ENCODE assay signal across 11 cellular contexts in genomic region chr2:197073701-197074433, GRCh38.
DNase-seq lines count a peak whose midpoint lies in the region; ATAC-seq and TF ChIP-seq lines count a peak whose summit lies in the region.
"Had no signal": no experiment of that assay in that cellular context is flagged by ENCODE, and none has a peak within 500 bp of the region (broad histone marks: within the 10 kb centered on the region; RNA-seq: fewer than 3 reads in every experiment).

No MANE protein-coding gene starts in this region.

- no peak for DNase-seq in activated CD4-positive, alpha-beta T cell treated with anti-CD3 and anti-CD28 coated beads for 36 hours
- DNase-seq in activated CD4-positive, alpha-beta T cell treated with anti-CD3 and anti-CD28 coated beads, Interleukin-2, amount 50 U/mL, for 4 hours = no peak
- DNase-seq in astrocyte of the cerebellum (ENCODE audit: low read depth) (peak; percentile 61), hypothalamus (lab: John Stamatoyannopoulos, UW) (peak in 47 of 51 donors; percentile 19 to 95 (median 75)), lower lobe of right lung (no peak), colonic mucosa (no peak), prostate gland (ENCODE audit: low spot score) (no peak)
- DNase-seq: 8988T, upper lobe of right lung had no signal

- H3K4me3 ChIP-seq in astrocyte of the cerebellum (ENCODE audit: low read depth, low read length) = no peak overlapping the region
- no peak overlapping the region for H3K4me3 ChIP-seq in lower lobe of right lung
- H3K4me3 ChIP-seq in colonic mucosa = no peak overlapping the region
- H3K4me3 ChIP-seq in prostate gland = no peak overlapping the region
- H3K4me3 ChIP-seq: upper lobe of right lung had no signal

- no peaks in the 10 kb centered on the region for H3K9me3 ChIP-seq in lower lobe of right lung
- H3K9me3 ChIP-seq in colonic mucosa = no peaks in the 10 kb centered on the region
- H3K9me3 ChIP-seq in prostate gland = no peaks in the 10 kb centered on the region
- H3K9me3 ChIP-seq: upper lobe of right lung had no signal

- WGBS in prostate gland = 50% methylated on average over 1 of the region's 1 CpG

- H3K4me3 Mint-ChIP-seq in activated CD4-positive, alpha-beta T cell treated with anti-CD3 and anti-CD28 coated beads for 36 hours = no peak overlapping the region
- no peak overlapping the region for H3K4me3 Mint-ChIP-seq in stimulated activated memory B cell treated with anti-CD40 and anti-IgM and Interleukin-4, amounts not matched to agents 10 μg/mL and 1 μg/mL and 100 μg/mL, for 72 hours

- no peak overlapping the region for H3K9ac ChIP-seq in colonic mucosa (ENCODE audit: low read depth in 2 of 2, low read length in 2 of 2)
- H3K9ac ChIP-seq: KMS-11 had no signal

- H3K4me1 Mint-ChIP-seq in activated CD4-positive, alpha-beta T cell treated with anti-CD3 and anti-CD28 coated beads for 36 hours = peaks cover 52% of the 10 kb centered on the region
- H3K4me1 Mint-ChIP-seq in stimulated activated memory B cell treated with anti-CD40 and anti-IgM and Interleukin-4, amounts not matched to agents 10 μg/mL and 1 μg/mL and 100 μg/mL, for 72 hours = peaks cover 20% of the 10 kb centered on the region

- H3K27me3 Mint-ChIP-seq in activated CD4-positive, alpha-beta T cell treated with anti-CD3 and anti-CD28 coated beads for 36 hours = no peaks in the 10 kb centered on the region
- no peaks in the 10 kb centered on the region for H3K27me3 Mint-ChIP-seq in stimulated activated memory B cell treated with anti-CD40 and anti-IgM and Interleukin-4, amounts not matched to agents 10 μg/mL and 1 μg/mL and 100 μg/mL, for 72 hours

- H3K27ac Mint-ChIP-seq in activated CD4-positive, alpha-beta T cell treated with anti-CD3 and anti-CD28 coated beads for 36 hours = peak overlapping the region; percentile 34
- peak overlapping the region; percentile 22 for H3K27ac Mint-ChIP-seq in stimulated activated memory B cell treated with anti-CD40 and anti-IgM and Interleukin-4, amounts not matched to agents 10 μg/mL and 1 μg/mL and 100 μg/mL, for 72 hours

- H3K27me3 ChIP-seq in lower lobe of right lung (ENCODE audit: low read depth) (no peaks in the 10 kb centered on the region), colonic mucosa (no peaks in the 10 kb centered on the region), prostate gland (replicated peaks; ENCODE audit: insufficient read depth) (no peaks in the 10 kb centered on the region)
- H3K27me3 ChIP-seq: upper lobe of right lung had no signal

- in situ Hi-C loops in astrocyte of the cerebellum (cut with HindIII; ENCODE audit: low sequenced_read_pairs) = loop anchor here (5.0 kb wide), 1 partner anchor 38 kb away; no protein-coding TSS in a partner anchor

- H3K27ac ChIP-seq in lower lobe of right lung (no peak overlapping the region), colonic mucosa (no peak overlapping the region), prostate gland (no peak overlapping the region)
- H3K27ac ChIP-seq: KMS-11, upper lobe of right lung had no signal

- H3K4me1 ChIP-seq in lower lobe of right lung = peaks cover 4% of the 10 kb centered on the region
- no peaks in the 10 kb centered on the region for H3K4me1 ChIP-seq in colonic mucosa
- no peaks in the 10 kb centered on the region for H3K4me1 ChIP-seq in prostate gland (replicated peaks)
- H3K4me1 ChIP-seq: upper lobe of right lung had no signal

- ATAC-seq in activated CD4-positive, alpha-beta T cell treated with anti-CD3 and anti-CD28 coated beads for 36 hours = peak; percentile 33
- ATAC-seq in stimulated activated memory B cell treated with anti-CD40 and anti-IgM and Interleukin-4, amounts not matched to agents 10 μg/mL and 1 μg/mL and 100 μg/mL, for 72 hours = no peak
- ATAC-seq in lower lobe of right lung = no peak
- ATAC-seq: upper lobe of right lung had no signal

- POLR2A ChIA-PET in activated CD4-positive, alpha-beta T cell treated with anti-CD3 and anti-CD28 coated beads for 36 hours (lab: Charles Lee) = no interaction called here

- H3K9me3 Mint-ChIP-seq in activated CD4-positive, alpha-beta T cell treated with anti-CD3 and anti-CD28 coated beads for 36 hours (ENCODE audit: low read depth) = peaks cover 6% of the 10 kb centered on the region
- peaks cover 13% of the 10 kb centered on the region for H3K9me3 Mint-ChIP-seq in stimulated activated memory B cell treated with anti-CD40 and anti-IgM and Interleukin-4, amounts not matched to agents 10 μg/mL and 1 μg/mL and 100 μg/mL, for 72 hours

- peaks cover 74% of the 10 kb centered on the region for H3K36me3 Mint-ChIP-seq in activated CD4-positive, alpha-beta T cell treated with anti-CD3 and anti-CD28 coated beads for 36 hours (ENCODE audit: low read depth)
- peaks cover 90% of the 10 kb centered on the region for H3K36me3 Mint-ChIP-seq in stimulated activated memory B cell treated with anti-CD40 and anti-IgM and Interleukin-4, amounts not matched to agents 10 μg/mL and 1 μg/mL and 100 μg/mL, for 72 hours

- H3K36me3 ChIP-seq in lower lobe of right lung (peaks cover 36% of the 10 kb centered on the region), colonic mucosa (no peaks in the 10 kb centered on the region), prostate gland (no peaks in the 10 kb centered on the region)

- CTCF ChIA-PET in activated CD4-positive, alpha-beta T cell treated with anti-CD3 and anti-CD28 coated beads for 36 hours (lab: Charles Lee) = interaction anchor here (0.8 to 2.1 kb wide), 6 partner anchors 8 to 360 kb away, joined by 3 to 6 read pairs (median 3); no protein-coding TSS in a partner anchor

- TF ChIP-seq CTCF in astrocyte of the cerebellum (IDR thresholded peaks at IDR 0.05; ENCODE audit: low read depth, low read length, missing control alignments) (no peak), lower lobe of right lung (IDR thresholded peaks at IDR 0.05) (no peak), colonic mucosa (IDR thresholded peaks at IDR 0.05) (no peak), prostate gland (IDR thresholded peaks at IDR 0.05) (no peak)

- intact Hi-C loops in activated CD4-positive, alpha-beta T cell treated with anti-CD3 and anti-CD28 coated beads for 36 hours (cut with DNase I, micrococcal nuclease) = no loop called here
- intact Hi-C loops in lower lobe of right lung (cut with DNase I) (no loop called here), colonic mucosa (cut with DNase I) (no loop called here), prostate gland (cut with DNase I) (no loop called here)

- TF ChIP-seq POLR2A in prostate gland (IDR thresholded peaks at IDR 0.05) = no peak

Comparison
In these comparisons a context has a peak if more than half of its experiments do, and no peak if none do; other contexts are left out.
1. DNase-seq: peak in astrocyte of the cerebellum (single experiment) and hypothalamus (47 of 51); none in activated CD4-positive, alpha-beta T cell treated with anti-CD3 and anti-CD28 coated beads for 36 hours (single experiment), activated CD4-positive, alpha-beta T cell treated with anti-CD3 and anti-CD28 coated beads, Interleukin-2, amount 50 U/mL, for 4 hours (0 of 2), lower lobe of right lung (single experiment), colonic mucosa (single experiment) and prostate gland (single experiment).